In genomic region chr11:65416341-65417185, GRCh38 we compare ENCODE assay signal across 8 cellular contexts.
DNase-seq lines count a peak whose midpoint lies in the region; ATAC-seq lines count a peak whose summit lies in the region.

No MANE protein-coding gene starts in this region.

- H3K9me3 ChIP-seq in mucosa of stomach (ENCODE audit: control insufficient read depth, low read length), result no peaks in the 10 kb centered on the region

- DNase-seq in NCI-H1436 (lab: John Stamatoyannopoulos, UW) (peak; percentile 83), NCI-H1436 treated with DMSO at 0.1 percent for 48 hours (lab: John Stamatoyannopoulos, UW) (no peak), NOMO-1 treated with dmso at 0.1 percent for 144 hours (lab: John Stamatoyannopoulos, UW; ENCODE audit: unreplicated experiment) (peak; percentile 55), activated T-cell treated with anti-CD3 and anti-CD28 coated beads for 24 hours (ENCODE audit: low read depth) (peak; percentile 89), epidermal melanocyte (ENCODE audit: insufficient read length, low spot score) (peak; percentile 86)
- peak; percentile 98 for DNase-seq in stimulated activated CD8-positive, alpha-beta memory T cell treated with anti-CD3 and anti-CD28 coated beads, Interleukin-4, amount 100 ng/mL, for 48 hours

- peak; percentile 29 for ATAC-seq in HG03565 (IDR thresholded peaks at IDR 0.05; ENCODE audit: unreplicated experiment)

- H3K4me1 ChIP-seq in mucosa of stomach (ENCODE audit: control insufficient read depth, insufficient read depth, low read length), result peaks cover 65% of the 10 kb centered on the region

- H3K27me3 ChIP-seq in mucosa of stomach (ENCODE audit: control insufficient read depth, insufficient read depth, low read length), result no peaks in the 10 kb centered on the region

- peak overlapping the region; percentile 18 for H3K4me3 ChIP-seq in mucosa of stomach (ENCODE audit: low read length)

- peak overlapping the region; percentile 100 for H3K9ac ChIP-seq in mucosa of stomach (ENCODE audit: low read length)

- H3K36me3 ChIP-seq in mucosa of stomach (ENCODE audit: control insufficient read depth, insufficient read depth, low read length), result peaks cover 4% of the 10 kb centered on the region
